ENCODE assay signal across 13 cellular contexts in genomic region chr1:14602131-14602530, GRCh38. TPM values are rescaled to one million over a fixed set of nuclear protein-coding genes. Genes with fewer than 3 reads are reported as not detected.
DNase-seq lines count a peak whose midpoint lies in the region; ATAC-seq and TF ChIP-seq lines count a peak whose summit lies in the region.
"Had no signal": no experiment of that assay in that cellular context is flagged by ENCODE, and none has a peak within 500 bp of the region (broad histone marks: within the 10 kb centered on the region; RNA-seq: fewer than 3 reads in every experiment).

No MANE protein-coding gene starts in this region.

- no peak for TF ChIP-seq EP300 in esophagus muscularis mucosa (IDR thresholded peaks at IDR 0.05)

- POLR2A ChIA-PET in T-cell (lab: Charles Lee) = no interaction called here

- H3K36me3 Mint-ChIP-seq in mesothelial cell of epicardium (no peaks in the 10 kb centered on the region), type B pancreatic cell (peaks cover 8% of the 10 kb centered on the region), T-cell (no peaks in the 10 kb centered on the region)
- no peaks in the 10 kb centered on the region for H3K36me3 Mint-ChIP-seq in activated T-cell treated with anti-CD3 and anti-CD28 coated beads, Interleukin-2, amount 50 U/mL, for 4 hours (ENCODE audit: insufficient read depth)
- H3K36me3 Mint-ChIP-seq: naive thymus-derived CD4-positive, alpha-beta T cell had no signal

- DNase-seq in NCI-H748 (lab: John Stamatoyannopoulos, UW; ENCODE audit: unreplicated experiment) (peak; percentile 18), NCI-H748 treated with DMSO at 0.1 percent for 48 hours (lab: John Stamatoyannopoulos, UW) (no peak), esophagus muscularis mucosa (ENCODE audit: extremely low spot score) (peak; percentile 94), mesothelial cell of epicardium (ENCODE audit: low spot score in 2 of 2, unreplicated experiment in 2 of 2) (peak; percentile 60 to 62), type B pancreatic cell (ENCODE audit: extremely low spot score, unreplicated experiment) (no peak), T-cell (no peak)
- no peak for DNase-seq in activated T-cell treated with anti-CD3 and anti-CD28 coated beads, Interleukin-2, amount 50 U/mL, for 4 hours
- DNase-seq: activated CD8-positive, alpha-beta T cell treated with anti-CD3 and anti-CD28 coated beads for 36 hours; naive thymus-derived CD4-positive, alpha-beta T cell; NCI-H345; upper lobe of right lung had no signal

- peak overlapping the region; percentile 58 for H3K27ac Mint-ChIP-seq in mesothelial cell of epicardium
- H3K27ac Mint-ChIP-seq in type B pancreatic cell = peak overlapping the region; percentile 64
- no peak overlapping the region for H3K27ac Mint-ChIP-seq in T-cell
- H3K27ac Mint-ChIP-seq: activated CD8-positive, alpha-beta T cell treated with anti-CD3 and anti-CD28 coated beads for 36 hours; naive thymus-derived CD4-positive, alpha-beta T cell had no signal

- H3K4me3 ChIP-seq in esophagus muscularis mucosa = peak overlapping the region in 1 of 4 donors; percentile 30
- H3K4me3 ChIP-seq: ascending aorta, upper lobe of right lung had no signal

- no peak for ATAC-seq in T-cell (replicated peaks in 1 of 4)
- ATAC-seq in activated T-cell treated with anti-CD3 and anti-CD28 coated beads, Interleukin-2, amount 50 U/mL, for 4 hours = no peak
- ATAC-seq in HG03108 (IDR thresholded peaks at IDR 0.05; ENCODE audit: unreplicated experiment) = no peak
- ATAC-seq: activated CD8-positive, alpha-beta T cell treated with anti-CD3 and anti-CD28 coated beads for 36 hours; naive thymus-derived CD4-positive, alpha-beta T cell; upper lobe of right lung had no signal

- H3K9me3 Mint-ChIP-seq in mesothelial cell of epicardium = no peaks in the 10 kb centered on the region
- H3K9me3 Mint-ChIP-seq in type B pancreatic cell = no peaks in the 10 kb centered on the region
- H3K9me3 Mint-ChIP-seq in T-cell = no peaks in the 10 kb centered on the region
- H3K9me3 Mint-ChIP-seq in activated T-cell treated with anti-CD3 and anti-CD28 coated beads, Interleukin-2, amount 50 U/mL, for 4 hours = no peaks in the 10 kb centered on the region
- H3K9me3 Mint-ChIP-seq: activated CD8-positive, alpha-beta T cell treated with anti-CD3 and anti-CD28 coated beads for 36 hours; naive thymus-derived CD4-positive, alpha-beta T cell had no signal

- WGBS in esophagus muscularis mucosa = 19% methylated on average over 9 of the region's 9 CpGs

- peaks cover 8 to 65% (median 21%) of the 10 kb centered on the region in 4 donors for H3K27me3 ChIP-seq in esophagus muscularis mucosa

- TF ChIP-seq CTCF in esophagus muscularis mucosa (IDR thresholded peaks at IDR 0.05) (no peak), mesothelial cell of epicardium (IDR thresholded peaks at IDR 0.05; ENCODE audit: unreplicated experiment) (no peak), type B pancreatic cell (conservative IDR thresholded peaks at IDR 0.05) (no peak)

- H3K4me3 Mint-ChIP-seq in mesothelial cell of epicardium (peak overlapping the region; percentile 48), type B pancreatic cell (peak overlapping the region; percentile 91), T-cell (no peak overlapping the region)
- no peak overlapping the region for H3K4me3 Mint-ChIP-seq in activated T-cell treated with anti-CD3 and anti-CD28 coated beads, Interleukin-2, amount 50 U/mL, for 4 hours
- H3K4me3 Mint-ChIP-seq: activated CD8-positive, alpha-beta T cell treated with anti-CD3 and anti-CD28 coated beads for 36 hours; naive thymus-derived CD4-positive, alpha-beta T cell had no signal

- H3K36me3 ChIP-seq in esophagus muscularis mucosa = no peaks in the 10 kb centered on the region
- H3K36me3 ChIP-seq: ascending aorta, upper lobe of right lung had no signal

- CTCF ChIA-PET in T-cell (lab: Charles Lee) = no interaction called here

- H3K27me3 Mint-ChIP-seq in mesothelial cell of epicardium (ENCODE audit: low read depth) (no peaks in the 10 kb centered on the region), type B pancreatic cell (peaks cover 28% of the 10 kb centered on the region), T-cell (peaks cover 45 to 49% of the 10 kb centered on the region in 2 donors)
- peaks cover 49% of the 10 kb centered on the region for H3K27me3 Mint-ChIP-seq in activated T-cell treated with anti-CD3 and anti-CD28 coated beads, Interleukin-2, amount 50 U/mL, for 4 hours (ENCODE audit: low read depth)

- TF ChIP-seq POLR2A in esophagus muscularis mucosa (IDR thresholded peaks at IDR 0.05; ENCODE audit: low read depth) = no peak

- H3K4me1 Mint-ChIP-seq in mesothelial cell of epicardium = peaks cover 44% of the 10 kb centered on the region
- peaks cover 45% of the 10 kb centered on the region for H3K4me1 Mint-ChIP-seq in type B pancreatic cell (ENCODE audit: unreplicated experiment)
- H3K4me1 Mint-ChIP-seq in T-cell = peaks cover 0 to 4% (median 0%) of the 10 kb centered on the region in 3 donors
- H3K4me1 Mint-ChIP-seq in activated T-cell treated with anti-CD3 and anti-CD28 coated beads, Interleukin-2, amount 50 U/mL, for 4 hours (ENCODE audit: low read depth) = peaks cover 3% of the 10 kb centered on the region

- intact Hi-C loops in esophagus muscularis mucosa (cut with DNase I) = loop anchor here (5.0 kb wide), 1 partner anchor 425 kb away; no protein-coding TSS in a partner anchor

- no peaks in the 10 kb centered on the region for H3K9me3 ChIP-seq in esophagus muscularis mucosa
- H3K9me3 ChIP-seq: ascending aorta, upper lobe of right lung had no signal

- H3K27ac ChIP-seq in esophagus muscularis mucosa (replicated peaks in 1 of 4) = peak overlapping the region in 1 of 4 donors; percentile 10
- H3K27ac ChIP-seq: ascending aorta, upper lobe of right lung had no signal

- peaks cover 5 to 35% (median 33%) of the 10 kb centered on the region in 4 donors for H3K4me1 ChIP-seq in esophagus muscularis mucosa

RNA-seq across cellular contexts. Expression of gene KAZN, which starts 3.6 kb away (rescaled TPM):
- total RNA-seq in esophagus muscularis mucosa (10 to 100 TPM in 3 of 4 donors, 1 to 10 TPM in 1; 9.9 to 14.1 (median 11.9) TPM), mesothelial cell of epicardium (36.3 to 38.8 TPM (median 38.4 TPM) in 3 replicates), type B pancreatic cell (ENCODE audit: low replicate concordance) (21.9 and 33.7 TPM in 2 replicates), T-cell (under 1 TPM; 0.18 to 0.58 (median 0.30) TPM)
- 1 to 10 TPM in 2 of 3 donors, under 1 TPM in 1; 0.35 to 1.7 (median 1.2) TPM for total RNA-seq in activated T-cell treated with anti-CD3 and anti-CD28 coated beads, Interleukin-2, amount 50 U/mL, for 4 hours

Comparison
In these comparisons a context has a peak if more than half of its experiments do, and no peak if none do; other contexts are left out.
1. DNase-seq: peak in NCI-H748 (single experiment), esophagus muscularis mucosa (single experiment) and mesothelial cell of epicardium (2 of 2); none in NCI-H748 treated with DMSO at 0.1 percent for 48 hours (single experiment), type B pancreatic cell (single experiment), T-cell (0 of 34) and activated T-cell treated with anti-CD3 and anti-CD28 coated beads, Interleukin-2, amount 50 U/mL, for 4 hours (single experiment).
2. H3K27ac Mint-ChIP-seq: peak in mesothelial cell of epicardium (single experiment) and type B pancreatic cell (single experiment); none in T-cell (0 of 2).
3. H3K4me3 Mint-ChIP-seq: peak in mesothelial cell of epicardium (single experiment) and type B pancreatic cell (single experiment); none in T-cell (0 of 3) and activated T-cell treated with anti-CD3 and anti-CD28 coated beads, Interleukin-2, amount 50 U/mL, for 4 hours (single experiment).